ENCODE assay signal across 8 cellular contexts in genomic region chr13:99087130-99087953, GRCh38.
DNase-seq lines count a peak whose midpoint lies in the region; ATAC-seq and TF ChIP-seq lines count a peak whose summit lies in the region.

No MANE protein-coding gene starts in this region.

- H3K4me1 ChIP-seq in liver (ENCODE audit: control insufficient read depth in 4 of 4, insufficient read depth in 4 of 4, low read length in 3 of 4) = peaks cover 3 to 16% (median 9%) of the 10 kb centered on the region in 4 donors

- H3K9ac ChIP-seq in liver (ENCODE audit: low read depth in 1 of 2, low read length in 2 of 2) = peak overlapping the region; percentile 58 to 65

- H3K27me3 ChIP-seq in liver (ENCODE audit: control insufficient read depth in 4 of 4, insufficient read depth in 4 of 4, low read length in 3 of 4) = no peaks in the 10 kb centered on the region

- H3K4me3 ChIP-seq in liver (ENCODE audit: low read depth in 1 of 3, low read length in 3 of 3) = peak overlapping the region; percentile 79 to 97 (median 97)

- peak overlapping the region; percentile 84 to 87 for H3K27ac ChIP-seq in liver (ENCODE audit: low read depth in 1 of 2, low read length in 2 of 2)

- no peaks in the 10 kb centered on the region for H3K9me3 ChIP-seq in liver (ENCODE audit: control insufficient read depth in 4 of 4, low read length in 3 of 4)

- peak in 1 of 2 donors; percentile 10 for TF ChIP-seq RAD21 in liver (IDR thresholded peaks at IDR 0.05)

- DNase-seq in AG09319 (ENCODE audit: extremely low read depth, low read depth) (peak; percentile 51), NCI-H460 (ENCODE audit: extremely low read depth, low read depth) (peak; percentile 74), dermis microvascular lymphatic vessel endothelial cell (ENCODE audit: low read depth in 2 of 2) (peak; percentile 63 to 86)
- peak; percentile 93 to 94 for DNase-seq in activated CD4-positive, alpha-beta T cell treated with anti-CD3 and anti-CD28 coated beads, Interleukin-2, amount 50 U/mL, for 48 hours
- peak; percentile 94 for DNase-seq in stimulated activated CD4-positive, alpha-beta T cell treated with anti-CD3 and anti-CD28 coated beads, Interleukin-4, amount 100 ng/mL, for 1 hour

- TF ChIP-seq CTCF in AG09319 (IDR thresholded peaks at IDR 0.05; ENCODE audit: low read depth, low read length) = peak; percentile 14
- TF ChIP-seq CTCF in liver (IDR thresholded peaks at IDR 0.05; ENCODE audit: low read depth, low read length, missing input control) = peak; percentile 6

- 1% methylated on average over 89 of the region's 89 CpGs for WGBS in liver

- ATAC-seq in GM19025 (IDR thresholded peaks at IDR 0.05; ENCODE audit: low read depth, unreplicated experiment) (peak; percentile 74), HG03342 (IDR thresholded peaks at IDR 0.05; ENCODE audit: unreplicated experiment) (peak; percentile 85)

- H3K36me3 ChIP-seq in liver (ENCODE audit: control insufficient read depth in 4 of 4, insufficient read depth in 3 of 4, low read depth in 1 of 4, low read length in 3 of 4) = no peaks in the 10 kb centered on the region

TF ChIP-seq in liver, 16 proteins besides CTCF, POLR2A, EP300 and RAD21:
- peak; percentile 44 for TF ChIP-seq SP1 (IDR thresholded peaks at IDR 0.05)
- TF ChIP-seq JUND (IDR thresholded peaks at IDR 0.05) = no peak
- TF ChIP-seq, protein P1, sequence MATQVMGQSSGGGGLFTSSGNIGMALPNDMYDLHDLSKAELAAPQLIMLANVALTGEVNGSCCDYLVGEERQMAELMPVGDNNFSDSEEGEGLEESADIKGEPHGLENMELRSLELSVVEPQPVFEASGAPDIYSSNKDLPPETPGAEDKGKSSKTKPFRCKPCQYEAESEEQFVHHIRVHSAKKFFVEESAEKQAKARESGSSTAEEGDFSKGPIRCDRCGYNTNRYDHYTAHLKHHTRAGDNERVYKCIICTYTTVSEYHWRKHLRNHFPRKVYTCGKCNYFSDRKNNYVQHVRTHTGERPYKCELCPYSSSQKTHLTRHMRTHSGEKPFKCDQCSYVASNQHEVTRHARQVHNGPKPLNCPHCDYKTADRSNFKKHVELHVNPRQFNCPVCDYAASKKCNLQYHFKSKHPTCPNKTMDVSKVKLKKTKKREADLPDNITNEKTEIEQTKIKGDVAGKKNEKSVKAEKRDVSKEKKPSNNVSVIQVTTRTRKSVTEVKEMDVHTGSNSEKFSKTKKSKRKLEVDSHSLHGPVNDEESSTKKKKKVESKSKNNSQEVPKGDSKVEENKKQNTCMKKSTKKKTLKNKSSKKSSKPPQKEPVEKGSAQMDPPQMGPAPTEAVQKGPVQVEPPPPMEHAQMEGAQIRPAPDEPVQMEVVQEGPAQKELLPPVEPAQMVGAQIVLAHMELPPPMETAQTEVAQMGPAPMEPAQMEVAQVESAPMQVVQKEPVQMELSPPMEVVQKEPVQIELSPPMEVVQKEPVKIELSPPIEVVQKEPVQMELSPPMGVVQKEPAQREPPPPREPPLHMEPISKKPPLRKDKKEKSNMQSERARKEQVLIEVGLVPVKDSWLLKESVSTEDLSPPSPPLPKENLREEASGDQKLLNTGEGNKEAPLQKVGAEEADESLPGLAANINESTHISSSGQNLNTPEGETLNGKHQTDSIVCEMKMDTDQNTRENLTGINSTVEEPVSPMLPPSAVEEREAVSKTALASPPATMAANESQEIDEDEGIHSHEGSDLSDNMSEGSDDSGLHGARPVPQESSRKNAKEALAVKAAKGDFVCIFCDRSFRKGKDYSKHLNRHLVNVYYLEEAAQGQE (IDR thresholded peaks at IDR 0.05) = peak; percentile 51
- TF ChIP-seq GABPA (IDR thresholded peaks at IDR 0.05 in 1 of 2, conservative IDR thresholded peaks at IDR 0.05 in 1 of 2) = peak in 1 of 2 donors; percentile 31
- peak; percentile 73 for TF ChIP-seq YY1 (IDR thresholded peaks at IDR 0.05)
- no peak for TF ChIP-seq HNF4G (IDR thresholded peaks at IDR 0.05)
- TF ChIP-seq, protein P2, sequence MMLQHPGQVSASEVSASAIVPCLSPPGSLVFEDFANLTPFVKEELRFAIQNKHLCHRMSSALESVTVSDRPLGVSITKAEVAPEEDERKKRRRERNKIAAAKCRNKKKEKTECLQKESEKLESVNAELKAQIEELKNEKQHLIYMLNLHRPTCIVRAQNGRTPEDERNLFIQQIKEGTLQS (IDR thresholded peaks at IDR 0.05) = no peak
- TF ChIP-seq HNF4A (conservative IDR thresholded peaks at IDR 0.05) = no peak
- peak; percentile 20 for TF ChIP-seq MAX (IDR thresholded peaks at IDR 0.05)
- TF ChIP-seq EGR1 (IDR thresholded peaks at IDR 0.05; ENCODE audit: low read depth in 2 of 2) = no peak
- TF ChIP-seq TAF1 (conservative IDR thresholded peaks at IDR 0.05) = no peak
- TF ChIP-seq FOXA2 (IDR thresholded peaks at IDR 0.05) = no peak
- no peak for TF ChIP-seq FOXA1 (IDR thresholded peaks at IDR 0.05)
- TF ChIP-seq ZBTB33 (IDR thresholded peaks at IDR 0.05) = no peak
- TF ChIP-seq RXRA (IDR thresholded peaks at IDR 0.05) = no peak
- no peak for TF ChIP-seq NR2F2 (IDR thresholded peaks at IDR 0.05)

Comparison
In these comparisons a context has a peak if more than half of its experiments do, and no peak if none do; other contexts are left out.
1. Peak in every context shown above with its lines: DNase-seq, ATAC-seq, H3K4me3 ChIP-seq and H3K27ac ChIP-seq.